Comparison of ENCODE assay signal across 1 cellular context in the genomic region with DNA sequence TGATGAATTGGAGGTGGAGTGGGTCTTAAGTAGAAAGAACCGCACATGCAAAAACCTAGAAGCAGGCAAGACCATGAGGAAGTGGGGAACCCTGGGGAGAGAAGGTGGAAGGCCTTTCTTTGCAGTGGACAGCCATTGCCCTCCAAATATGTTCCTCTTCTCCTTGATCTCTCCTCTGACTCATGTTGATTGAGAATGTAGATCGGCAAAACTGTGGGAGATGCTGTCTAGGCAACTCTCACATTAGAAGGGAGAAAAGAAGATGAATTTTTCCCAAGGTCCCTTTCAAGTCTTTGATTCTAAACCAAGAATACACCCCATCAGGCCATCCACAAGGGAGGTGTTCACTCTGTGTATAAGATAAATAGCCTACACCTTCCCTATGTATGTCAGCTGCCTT.
TF ChIP-seq lines count a peak whose summit lies in the region.

No MANE protein-coding gene starts in this region.

TF ChIP-seq in WTC11, 78 proteins besides CTCF, POLR2A, EP300 and RAD21 (continued from another document):
- TF ChIP-seq, protein P1, sequence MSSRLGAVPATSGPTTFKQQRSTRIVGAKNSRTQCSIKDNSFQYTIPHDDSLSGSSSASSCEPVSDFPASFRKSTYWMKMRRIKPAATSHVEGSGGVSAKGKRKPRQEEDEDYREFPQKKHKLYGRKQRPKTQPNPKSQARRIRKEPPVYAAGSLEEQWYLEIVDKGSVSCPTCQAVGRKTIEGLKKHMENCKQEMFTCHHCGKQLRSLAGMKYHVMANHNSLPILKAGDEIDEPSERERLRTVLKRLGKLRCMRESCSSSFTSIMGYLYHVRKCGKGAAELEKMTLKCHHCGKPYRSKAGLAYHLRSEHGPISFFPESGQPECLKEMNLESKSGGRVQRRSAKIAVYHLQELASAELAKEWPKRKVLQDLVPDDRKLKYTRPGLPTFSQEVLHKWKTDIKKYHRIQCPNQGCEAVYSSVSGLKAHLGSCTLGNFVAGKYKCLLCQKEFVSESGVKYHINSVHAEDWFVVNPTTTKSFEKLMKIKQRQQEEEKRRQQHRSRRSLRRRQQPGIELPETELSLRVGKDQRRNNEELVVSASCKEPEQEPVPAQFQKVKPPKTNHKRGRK (CRISPR knock-in tag; IDR thresholded peaks at IDR 0.05; ENCODE audit: borderline replicate concordance): no peak
- no peak for TF ChIP-seq PRRX2 (CRISPR knock-in tag; IDR thresholded peaks at IDR 0.05)
- no peak for TF ChIP-seq CBFB (CRISPR knock-in tag; IDR thresholded peaks at IDR 0.05; ENCODE audit: low read depth)
- no peak for TF ChIP-seq JAZF1 (CRISPR knock-in tag; IDR thresholded peaks at IDR 0.05)
- no peak for TF ChIP-seq CREB1 (CRISPR knock-in tag; IDR thresholded peaks at IDR 0.05)
- no peak for TF ChIP-seq NFE2L1 (CRISPR knock-in tag; IDR thresholded peaks at IDR 0.05)
- TF ChIP-seq FOXP1 (CRISPR knock-in tag; IDR thresholded peaks at IDR 0.05; ENCODE audit: borderline replicate concordance): no peak
